ENCODE assay signal across 16 cellular contexts in genomic region chr6:44008821-44009370, GRCh38.
"Had no signal": no experiment of that assay in that cellular context is flagged by ENCODE, and none has a peak within 500 bp of the region (broad histone marks: within the 10 kb centered on the region; RNA-seq: fewer than 3 reads in every experiment).

No MANE protein-coding gene starts in this region.

- H3K9me3 ChIP-seq: colonic mucosa, gastroesophageal sphincter, suprapubic skin had no signal

- H3K4me3 Mint-ChIP-seq: central memory CD8-positive, alpha-beta T cell; natural killer cell; T-cell; type B pancreatic cell had no signal

- ATAC-seq: activated CD4-positive, CD25-positive, alpha-beta regulatory T cell treated with anti-CD3 and anti-CD28 coated beads, Interleukin-2, amount 50 U/mL, for 24 hours; gastroesophageal sphincter; natural killer cell; SK-N-SH treated with all-trans-retinoic acid at 6 μM for 48 hours; stimulated activated naive CD8-positive, alpha-beta T cell treated with anti-CD3 and anti-CD28 coated beads, Interleukin-15, Interleukin-2, amounts not matched to agents 100 U/mL and 50 U/mL, for 24 hours; T-cell had no signal

- H3K27me3 ChIP-seq: brain microvascular endothelial cell, colonic mucosa, gastroesophageal sphincter had no signal

- H3K27ac Mint-ChIP-seq: natural killer cell, T-cell, type B pancreatic cell had no signal

- DNase-seq: activated CD4-positive, alpha-beta T cell treated with anti-CD3 and anti-CD28 coated beads, Interleukin-2, amount 50 U/mL, for 4 hours; activated naive CD4-positive, alpha-beta T cell treated with Interleukin-2 at 50 U/mL for 16 hours; activated T-cell treated with anti-CD3 and anti-CD28 coated beads for 4 hours; brain microvascular endothelial cell; colonic mucosa; natural killer cell; posterior cingulate gyrus; stimulated activated naive CD8-positive, alpha-beta T cell treated with anti-CD3 and anti-CD28 coated beads, Interleukin-15, Interleukin-2, amounts not matched to agents 100 U/mL and 50 U/mL, for 24 hours; T-cell had no signal

- FAIRE-seq: endometrium had no signal

- H3K36me3 Mint-ChIP-seq: natural killer cell, T-cell, type B pancreatic cell had no signal

- H3K27ac ChIP-seq: brain microvascular endothelial cell, colonic mucosa, gastroesophageal sphincter, suprapubic skin had no signal

- H3K36me3 ChIP-seq: brain microvascular endothelial cell, colonic mucosa, gastroesophageal sphincter, suprapubic skin had no signal

- H3K9me3 Mint-ChIP-seq: central memory CD8-positive, alpha-beta T cell; natural killer cell; T-cell; type B pancreatic cell had no signal

- H3K4me1 Mint-ChIP-seq: central memory CD8-positive, alpha-beta T cell had no signal

- H3K4me3 ChIP-seq: colonic mucosa, gastroesophageal sphincter, suprapubic skin had no signal

- H3K4me1 ChIP-seq: colonic mucosa, suprapubic skin had no signal
